11 cellular contexts compared by ENCODE assay signal in genomic region chr6:33061987-33062386, GRCh38.
DNase-seq lines count a peak whose midpoint lies in the region; ATAC-seq and TF ChIP-seq lines count a peak whose summit lies in the region.
"Had no signal": no experiment of that assay in that cellular context is flagged by ENCODE, and none has a peak within 500 bp of the region (broad histone marks: within the 10 kb centered on the region; RNA-seq: fewer than 3 reads in every experiment).

No MANE protein-coding gene starts in this region.

- DNase-seq in EH (ENCODE audit: low read depth) (peak; percentile 58), HCEC 1CT (peak; percentile 45), OCI-M1 (lab: John Stamatoyannopoulos, UW) (peak; percentile 88), fibroblast of pulmonary artery (ENCODE audit: low read depth) (peak; percentile 38), NCI-H2196 (lab: John Stamatoyannopoulos, UW; ENCODE audit: unreplicated experiment) (no peak), NCI-H2196 treated with DMSO at 0.1 percent for 48 hours (lab: John Stamatoyannopoulos, UW; ENCODE audit: unreplicated experiment) (no peak), cerebellar nuclear complex (lab: John Stamatoyannopoulos, UW) (no peak)
- DNase-seq: activated gamma-delta T cell, NCI-H345, psoas muscle had no signal

- TF ChIP-seq CTCF in fibroblast of pulmonary artery (IDR thresholded peaks at IDR 0.05; ENCODE audit: low read length, missing control alignments): no peak

- ATAC-seq in GM18858 (IDR thresholded peaks at IDR 0.05; ENCODE audit: unreplicated experiment): no peak
- ATAC-seq: psoas muscle had no signal

- no peak overlapping the region for H3K4me3 ChIP-seq in fibroblast of pulmonary artery (replicated peaks; ENCODE audit: low read depth, low read length)
- H3K4me3 ChIP-seq: psoas muscle had no signal

Comparison
In these comparisons a context has a peak if more than half of its experiments do, and no peak if none do; other contexts are left out.
1. DNase-seq: peak in EH (single experiment), HCEC 1CT (single experiment), OCI-M1 (single experiment) and fibroblast of pulmonary artery (single experiment); none in NCI-H2196 (single experiment), NCI-H2196 treated with DMSO at 0.1 percent for 48 hours (single experiment) and cerebellar nuclear complex (0 of 2).